ENCODE assay signal across 25 cellular contexts in the genomic region with DNA sequence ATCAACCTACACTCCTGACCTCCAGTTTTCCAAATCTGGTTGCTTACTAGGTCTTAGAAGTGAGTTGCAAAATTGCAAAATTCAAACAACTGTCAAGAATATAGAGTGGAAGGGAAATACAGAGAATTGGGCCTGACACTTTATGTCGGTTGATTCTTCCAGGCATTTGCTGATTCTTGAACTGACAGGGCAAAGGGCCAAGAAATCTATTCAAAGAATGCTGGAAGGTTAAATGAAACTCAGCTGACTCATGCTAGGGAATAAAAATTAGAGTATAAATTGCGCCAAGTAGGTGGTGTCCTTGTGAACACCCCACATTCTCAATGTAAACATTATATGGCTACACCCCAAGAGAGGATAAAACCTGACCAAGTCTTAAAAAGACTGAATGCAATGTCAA. TPM values are rescaled to one million over a fixed set of nuclear protein-coding genes. Genes with fewer than 3 reads are reported as not detected.
DNase-seq lines count a peak whose midpoint lies in the region; ATAC-seq and TF ChIP-seq lines count a peak whose summit lies in the region.
"Had no signal": no experiment of that assay in that cellular context is flagged by ENCODE, and none has a peak within 500 bp of the region (broad histone marks: within the 10 kb centered on the region; RNA-seq: fewer than 3 reads in every experiment).

No MANE protein-coding gene starts in this region.

- H3K27me3 ChIP-seq in SJCRH30 (no peaks in the 10 kb centered on the region), H9 (ENCODE audit: insufficient read depth, low read length) (no peaks in the 10 kb centered on the region)
- H3K27me3 ChIP-seq: esophagus muscularis mucosa, testis, uterus had no signal

- no peak overlapping the region for H3K9ac ChIP-seq in H9 (ENCODE audit: extremely low read depth, insufficient read length, low read length)

- H3K4me3 Mint-ChIP-seq in H9 = no peak overlapping the region
- H3K4me3 Mint-ChIP-seq: activated T-cell treated with anti-CD3 and anti-CD28 coated beads, Interleukin-2, amount 50 U/mL, for 24 hours; immature natural killer cell; stimulated activated memory B cell treated with anti-CD40 and anti-IgM and Interleukin-4, amounts not matched to agents 10 μg/mL and 1 μg/mL and 100 μg/mL, for 72 hours; T-cell had no signal

- no peak overlapping the region for H2BK12ac ChIP-seq in H9 (ENCODE audit: insufficient read length, low read depth, low read length)

- H3K27ac Mint-ChIP-seq in H9 = no peak overlapping the region
- H3K27ac Mint-ChIP-seq: activated T-cell treated with anti-CD3 and anti-CD28 coated beads, Interleukin-2, amount 50 U/mL, for 24 hours; immature natural killer cell; stimulated activated memory B cell treated with anti-CD40 and anti-IgM and Interleukin-4, amounts not matched to agents 10 μg/mL and 1 μg/mL and 100 μg/mL, for 72 hours; T-cell had no signal

- no peak overlapping the region for H3K18ac ChIP-seq in H9 (ENCODE audit: insufficient read length, low read depth, low read length)

- H4K8ac ChIP-seq in H9 (replicated peaks; ENCODE audit: insufficient read length, low read depth, low read length) = no peak overlapping the region

- H3T11ph ChIP-seq in H9 (ENCODE audit: low read length) = no peak overlapping the region

- no peak overlapping the region for H2AK5ac ChIP-seq in H9 (ENCODE audit: insufficient read length, low read length)

- in situ Hi-C loops in astrocyte of the spinal cord (cut with HindIII; ENCODE audit: low sequenced_read_pairs) (no loop called here), KBM-7 (cut with MboI; ENCODE audit: low pct_unique_long_range_greater_than_20kb, low sequenced_read_pairs) (no loop called here)

- no peak for ATAC-seq in omental fat pad (ENCODE audit: low FRiP score)
- ATAC-seq: stimulated activated memory B cell treated with anti-CD40 and anti-IgM and Interleukin-4, amounts not matched to agents 10 μg/mL and 1 μg/mL and 100 μg/mL, for 72 hours; T-cell had no signal

- no peak overlapping the region for H3K4ac ChIP-seq in H9 (ENCODE audit: low read depth, low read length)

- H4K91ac ChIP-seq in H9 (ENCODE audit: insufficient read length, low read depth, low read length) = no peak overlapping the region

- peaks cover 11% of the 10 kb centered on the region for H3K36me3 ChIP-seq in SJCRH30
- H3K36me3 ChIP-seq: prostate gland, uterus had no signal

- H3K27ac ChIP-seq in SJCRH30 (no peak overlapping the region), H9 (ENCODE audit: insufficient read length, low read depth, low read length) (no peak overlapping the region)
- H3K27ac ChIP-seq: esophagus muscularis mucosa, prostate gland, testis, uterus had no signal

- peak; percentile 36 for DNase-seq in A172 (ENCODE audit: low spot score)
- peak; percentile 31 for DNase-seq in HT-29 (ENCODE audit: low spot score)
- peak; percentile 31 for DNase-seq in astrocyte of the spinal cord (ENCODE audit: low read depth, low spot score)
- DNase-seq in fibroblast of pulmonary artery (ENCODE audit: low read depth) = peak; percentile 51
- no peak for DNase-seq in KBM-7
- DNase-seq in SJCRH30 = no peak
- DNase-seq in H9 = no peak
- no peak for DNase-seq in omental fat pad (ENCODE audit: low spot score)
- DNase-seq: activated naive CD4-positive, alpha-beta T cell; activated T-cell treated with anti-CD3 and anti-CD28 coated beads, Interleukin-2, amount 50 U/mL, for 24 hours; amygdala; C1 segment of cervical spinal cord; cerebellar nuclear complex; effector CD4-positive, alpha-beta T cell; immature natural killer cell; MV-4-11; NCI-H187; NCI-H774; T-cell; testis; uterus had no signal

- H4K20me1 ChIP-seq in H9 (ENCODE audit: control insufficient read depth, insufficient read depth, insufficient read length) = no peaks in the 10 kb centered on the region

- no peak overlapping the region for H2AFZ ChIP-seq in H9 (ENCODE audit: low read length)

- H3K36me3 Mint-ChIP-seq in H9 (ENCODE audit: insufficient read depth in 1 of 3, low read depth in 3 of 3) = peaks cover 15 to 27% (median 19%) of the 10 kb centered on the region in 3 experiments

- no peak overlapping the region for H3K23ac ChIP-seq in H9 (ENCODE audit: insufficient read length, low read depth, low read length)

- H3K27me3 Mint-ChIP-seq in H9 (ENCODE audit: low read depth) = 0 out of 2 replicates have a peak, but pooled peaks cover 4% of the 10 kb centered on the region
- H3K27me3 Mint-ChIP-seq: activated T-cell treated with anti-CD3 and anti-CD28 coated beads, Interleukin-2, amount 50 U/mL, for 24 hours; stimulated activated memory B cell treated with anti-CD40 and anti-IgM and Interleukin-4, amounts not matched to agents 10 μg/mL and 1 μg/mL and 100 μg/mL, for 72 hours; T-cell had no signal

- no peak overlapping the region for H3K56ac ChIP-seq in H9 (ENCODE audit: insufficient read length, low read depth, low read length)

- no peak overlapping the region for H2BK15ac ChIP-seq in H9 (ENCODE audit: low read depth, low read length)

- WGBS in H9 (ENCODE audit: extremely low coverage, insufficient read length, low lambda C conversion rate) = no CpG with 5 or more reads among the region's 2 CpGs

- H3K4me1 ChIP-seq in SJCRH30 (no peaks in the 10 kb centered on the region), H9 (ENCODE audit: insufficient read depth, low read length) (no peaks in the 10 kb centered on the region)
- H3K4me1 ChIP-seq: prostate gland, testis, uterus had no signal

- H3K14ac ChIP-seq in H9 (ENCODE audit: insufficient read depth, low read length) = no peak overlapping the region

- H2BK120ac ChIP-seq in H9 (ENCODE audit: low read depth, low read length, poor library complexity, severe bottlenecking) = no peak overlapping the region

- H3K4me3 ChIP-seq in astrocyte of the spinal cord (ENCODE audit: low read depth, low read length) (no peak overlapping the region), fibroblast of pulmonary artery (replicated peaks; ENCODE audit: low read depth, low read length) (no peak overlapping the region), SJCRH30 (no peak overlapping the region)
- H3K4me3 ChIP-seq: esophagus muscularis mucosa, prostate gland, smooth muscle cell, testis, uterus had no signal

- H3K4me1 Mint-ChIP-seq in H9 = no peaks in the 10 kb centered on the region
- H3K4me1 Mint-ChIP-seq: immature natural killer cell; stimulated activated memory B cell treated with anti-CD40 and anti-IgM and Interleukin-4, amounts not matched to agents 10 μg/mL and 1 μg/mL and 100 μg/mL, for 72 hours; T-cell had no signal

- H2BK5ac ChIP-seq in H9 (ENCODE audit: insufficient read length, low read length) = no peak overlapping the region

- TF ChIP-seq CTCF in astrocyte of the spinal cord (IDR thresholded peaks at IDR 0.05; ENCODE audit: low read depth, low read length) (no peak), fibroblast of pulmonary artery (IDR thresholded peaks at IDR 0.05; ENCODE audit: low read length, missing control alignments) (no peak), H9 (conservative IDR thresholded peaks at IDR 0.05) (no peak), omental fat pad (IDR thresholded peaks at IDR 0.05) (no peak)

- no peak overlapping the region for H3K4me2 ChIP-seq in H9 (ENCODE audit: insufficient read depth, insufficient read length, low read length)
- H3K4me2 ChIP-seq: smooth muscle cell had no signal

- peaks cover 45 to 60% of the 10 kb centered on the region in 2 experiments for H3K9me3 Mint-ChIP-seq in H9

- H3K23me2 ChIP-seq in H9 (ENCODE audit: insufficient read length, low read depth, low read length, poor library complexity, severe bottlenecking) = no peaks in the 10 kb centered on the region

- H3K9me3 ChIP-seq in SJCRH30 (replicated peaks) (no peaks in the 10 kb centered on the region; the same call in none of the 2 replicates), H9 (ENCODE audit: control insufficient read depth, low read depth, low read length) (peaks cover 14% of the 10 kb centered on the region)
- H3K9me3 ChIP-seq: prostate gland, testis had no signal

- no peaks in the 10 kb centered on the region for H3K79me1 ChIP-seq in H9 (ENCODE audit: insufficient read depth, low read depth, low read length, poor library complexity, severe bottlenecking)

- no peak overlapping the region for H2BK20ac ChIP-seq in H9 (ENCODE audit: low read depth, low read length, poor library complexity, severe bottlenecking)

- H4K5ac ChIP-seq in H9 (ENCODE audit: insufficient read length, low read depth, low read length) = no peak overlapping the region

- H3K79me2 ChIP-seq in H9 (ENCODE audit: insufficient read depth, low read length) = no peaks in the 10 kb centered on the region

RNA-seq across cellular contexts. Expression of a gene that starts 21.5 kb away (rescaled TPM):
- 19.5 and 20.2 TPM in 2 replicates for total RNA-seq in A172 (2014; rRNA removed; shearing (Covaris generic))
- 2.2 and 3.3 TPM in 2 replicates for total RNA-seq in HT-29 (2014; rRNA removed; shearing (Covaris generic))
- 8.1 and 8.4 TPM in 2 replicates for total RNA-seq in SJCRH30 (2014; rRNA removed; shearing (Covaris generic))
- total RNA-seq in H9 (2021) = 10.0 and 11.6 TPM in 2 replicates
- total RNA-seq in omental fat pad = 10 to 100 TPM in 3 of 4 donors, 1 to 10 TPM in 1; 9.5 to 14.0 (median 13.6) TPM

RNA-seq across cellular contexts. Expression of a gene that starts 32.7 kb away (rescaled TPM):
- total RNA-seq in A172 (2014; rRNA removed; shearing (Covaris generic)) = 44.0 and 55.7 TPM in 2 replicates
- 9.3 and 9.7 TPM in 2 replicates for total RNA-seq in HT-29 (2014; rRNA removed; shearing (Covaris generic))
- 34.8 and 38.9 TPM in 2 replicates for total RNA-seq in SJCRH30 (2014; rRNA removed; shearing (Covaris generic))
- total RNA-seq in H9 (2021) (57.9 and 61.0 TPM in 2 replicates), omental fat pad (10 to 100 TPM; 24.8 to 41.9 (median 30.8) TPM)

Comparison
In these comparisons a context has a peak if more than half of its experiments do, and no peak if none do; other contexts are left out.
1. DNase-seq: peak in A172 (single experiment), HT-29 (single experiment), astrocyte of the spinal cord (single experiment) and fibroblast of pulmonary artery (single experiment); none in KBM-7 (single experiment), SJCRH30 (0 of 2), H9 (single experiment) and omental fat pad (single experiment).